ENCODE assay signal across 33 cellular contexts in genomic region chr21:31845151-31845550, GRCh38. TPM values are rescaled to one million over a fixed set of nuclear protein-coding genes. Genes with fewer than 3 reads are reported as not detected.
"Had no signal": no experiment of that assay in that cellular context is flagged by ENCODE, and none has a peak within 500 bp of the region (broad histone marks: within the 10 kb centered on the region; RNA-seq: fewer than 3 reads in every experiment).

No MANE protein-coding gene starts in this region.

- DNase-seq: activated CD4-positive, alpha-beta memory T cell treated with anti-CD3 and anti-CD28 coated beads for 36 hours; activated CD4-positive, alpha-beta T cell treated with anti-CD3 and anti-CD28 coated beads for 1 hour; activated CD4-positive, alpha-beta T cell treated with anti-CD3 and anti-CD28 coated beads for 4 hours; activated CD4-positive, alpha-beta T cell treated with anti-CD3 and anti-CD28 coated beads, Interleukin-2, amount 10 ng/mL, durations not matched to agents 7 days and 5 days; activated CD8-positive, alpha-beta memory T cell treated with anti-CD3 and anti-CD28 coated beads, Interleukin-2, amount 10 ng/mL, durations not matched to agents 7 days and 5 days; activated CD8-positive, alpha-beta memory T cell treated with anti-CD3 and anti-CD28 coated beads, Interleukin-2, amount 50 U/mL, for 4 hours; activated CD8-positive, alpha-beta T cell treated with anti-CD3 and anti-CD28 coated beads, Interleukin-2, amount 10 ng/mL, durations not matched to agents 7 days and 5 days; activated gamma-delta T cell; activated naive CD4-positive, alpha-beta T cell; activated naive CD4-positive, alpha-beta T cell treated with anti-CD3 and anti-CD28 coated beads, Interleukin-2, amount 10 ng/mL, durations not matched to agents 7 days and 5 days; activated naive CD8-positive, alpha-beta T cell treated with anti-CD3 and anti-CD28 coated beads, Interleukin-2, amount 10 ng/mL, durations not matched to agents 7 days and 5 days; activated T-cell treated with anti-CD3 and anti-CD28 coated beads, Interleukin-2, amount 50 U/mL, for 24 hours; activated T-cell treated with anti-CD3 and anti-CD28 coated beads, Interleukin-2, amount 50 U/mL, for 72 hours; anterior cingulate cortex; brain microvascular endothelial cell; dermis blood vessel endothelial cell; effector CD4-positive, alpha-beta T cell; effector memory CD8-positive, alpha-beta T cell; esophagus squamous epithelium; foreskin melanocyte; heart right ventricle; T-helper 2 cell had no signal

- ATAC-seq: activated CD8-positive, alpha-beta memory T cell treated with anti-CD3 and anti-CD28 coated beads, Interleukin-2, amount 10 ng/mL, durations not matched to agents 7 days and 5 days; activated CD8-positive, alpha-beta T cell treated with anti-CD3 and anti-CD28 coated beads, Interleukin-2, amount 10 ng/mL, durations not matched to agents 7 days and 5 days; activated naive CD4-positive, alpha-beta T cell treated with anti-CD3 and anti-CD28 coated beads, Interleukin-2, amount 50 U/mL, for 72 hours; activated T-cell treated with anti-CD3 and anti-CD28 coated beads, Interleukin-2, amount 50 U/mL, for 72 hours; effector memory CD8-positive, alpha-beta T cell; gastroesophageal sphincter; heart right ventricle had no signal

- H3K4me1 ChIP-seq: esophagus squamous epithelium, gastroesophageal sphincter had no signal

- H3K27me3 ChIP-seq: brain microvascular endothelial cell, gastroesophageal sphincter had no signal

- H3K4me3 ChIP-seq: coronary artery, esophagus squamous epithelium, gastroesophageal sphincter, heart right ventricle had no signal

- H3K27ac ChIP-seq: brain microvascular endothelial cell, coronary artery, epithelial cell of prostate, esophagus squamous epithelium, gastroesophageal sphincter, heart right ventricle had no signal

- H3K4me3 Mint-ChIP-seq: activated CD4-positive, alpha-beta memory T cell treated with anti-CD3 and anti-CD28 coated beads for 36 hours; activated CD4-positive, alpha-beta T cell treated with anti-CD3 and anti-CD28 coated beads, Interleukin-2, amount 10 ng/mL, durations not matched to agents 7 days and 5 days; activated CD8-positive, alpha-beta memory T cell treated with anti-CD3 and anti-CD28 coated beads, Interleukin-2, amount 10 ng/mL, durations not matched to agents 7 days and 5 days; activated CD8-positive, alpha-beta T cell treated with anti-CD3 and anti-CD28 coated beads, Interleukin-2, amount 10 ng/mL, durations not matched to agents 7 days and 5 days; activated naive CD4-positive, alpha-beta T cell treated with anti-CD3 and anti-CD28 coated beads, Interleukin-2, amount 10 ng/mL, durations not matched to agents 7 days and 5 days; activated naive CD8-positive, alpha-beta T cell treated with anti-CD3 and anti-CD28 coated beads, Interleukin-2, amount 10 ng/mL, durations not matched to agents 7 days and 5 days; activated T-cell treated with anti-CD3 and anti-CD28 coated beads, Interleukin-2, amount 50 U/mL, for 24 hours; activated T-cell treated with anti-CD3 and anti-CD28 coated beads, Interleukin-2, amount 50 U/mL, for 72 hours; central memory CD8-positive, alpha-beta T cell; effector memory CD8-positive, alpha-beta T cell had no signal

- H3K4me1 Mint-ChIP-seq: activated CD4-positive, alpha-beta T cell treated with anti-CD3 and anti-CD28 coated beads, Interleukin-2, amount 10 ng/mL, durations not matched to agents 7 days and 5 days; activated CD8-positive, alpha-beta memory T cell treated with anti-CD3 and anti-CD28 coated beads, Interleukin-2, amount 10 ng/mL, durations not matched to agents 7 days and 5 days; activated naive CD4-positive, alpha-beta T cell treated with anti-CD3 and anti-CD28 coated beads, Interleukin-2, amount 10 ng/mL, durations not matched to agents 7 days and 5 days; activated naive CD8-positive, alpha-beta T cell treated with anti-CD3 and anti-CD28 coated beads, Interleukin-2, amount 10 ng/mL, durations not matched to agents 7 days and 5 days; central memory CD8-positive, alpha-beta T cell had no signal

- H3K36me3 ChIP-seq: brain microvascular endothelial cell, esophagus squamous epithelium, gastroesophageal sphincter, heart right ventricle had no signal

- H3K36me3 Mint-ChIP-seq: activated CD4-positive, alpha-beta memory T cell treated with anti-CD3 and anti-CD28 coated beads for 36 hours; activated CD8-positive, alpha-beta memory T cell treated with anti-CD3 and anti-CD28 coated beads, Interleukin-2, amount 10 ng/mL, durations not matched to agents 7 days and 5 days; activated naive CD4-positive, alpha-beta T cell treated with anti-CD3 and anti-CD28 coated beads, Interleukin-2, amount 10 ng/mL, durations not matched to agents 7 days and 5 days; activated naive CD4-positive, alpha-beta T cell treated with anti-CD3 and anti-CD28 coated beads, Interleukin-2, amount 50 U/mL, for 72 hours; activated naive CD8-positive, alpha-beta T cell treated with anti-CD3 and anti-CD28 coated beads, Interleukin-2, amount 10 ng/mL, durations not matched to agents 7 days and 5 days had no signal

- H3K9me3 Mint-ChIP-seq: activated CD4-positive, alpha-beta memory T cell treated with anti-CD3 and anti-CD28 coated beads for 36 hours; activated CD4-positive, alpha-beta T cell treated with anti-CD3 and anti-CD28 coated beads, Interleukin-2, amount 10 ng/mL, durations not matched to agents 7 days and 5 days; activated naive CD4-positive, alpha-beta T cell treated with anti-CD3 and anti-CD28 coated beads, Interleukin-2, amount 10 ng/mL, durations not matched to agents 7 days and 5 days; activated naive CD4-positive, alpha-beta T cell treated with anti-CD3 and anti-CD28 coated beads, Interleukin-2, amount 50 U/mL, for 72 hours; activated naive CD8-positive, alpha-beta T cell treated with anti-CD3 and anti-CD28 coated beads, Interleukin-2, amount 10 ng/mL, durations not matched to agents 7 days and 5 days; activated T-cell treated with anti-CD3 and anti-CD28 coated beads, Interleukin-2, amount 50 U/mL, for 24 hours; activated T-cell treated with anti-CD3 and anti-CD28 coated beads, Interleukin-2, amount 50 U/mL, for 72 hours; central memory CD8-positive, alpha-beta T cell; effector memory CD8-positive, alpha-beta T cell had no signal

- H3K9me3 ChIP-seq: esophagus squamous epithelium, gastroesophageal sphincter, heart right ventricle had no signal

- H3K27ac Mint-ChIP-seq: activated CD4-positive, alpha-beta memory T cell treated with anti-CD3 and anti-CD28 coated beads for 36 hours; activated CD4-positive, alpha-beta T cell treated with anti-CD3 and anti-CD28 coated beads, Interleukin-2, amount 10 ng/mL, durations not matched to agents 7 days and 5 days; activated CD8-positive, alpha-beta memory T cell treated with anti-CD3 and anti-CD28 coated beads, Interleukin-2, amount 10 ng/mL, durations not matched to agents 7 days and 5 days; activated CD8-positive, alpha-beta T cell treated with anti-CD3 and anti-CD28 coated beads, Interleukin-2, amount 10 ng/mL, durations not matched to agents 7 days and 5 days; activated naive CD4-positive, alpha-beta T cell treated with anti-CD3 and anti-CD28 coated beads, Interleukin-2, amount 10 ng/mL, durations not matched to agents 7 days and 5 days; activated naive CD4-positive, alpha-beta T cell treated with anti-CD3 and anti-CD28 coated beads, Interleukin-2, amount 50 U/mL, for 72 hours; activated naive CD8-positive, alpha-beta T cell treated with anti-CD3 and anti-CD28 coated beads, Interleukin-2, amount 10 ng/mL, durations not matched to agents 7 days and 5 days; activated T-cell treated with anti-CD3 and anti-CD28 coated beads, Interleukin-2, amount 50 U/mL, for 24 hours; activated T-cell treated with anti-CD3 and anti-CD28 coated beads, Interleukin-2, amount 50 U/mL, for 72 hours; effector memory CD8-positive, alpha-beta T cell had no signal

- FAIRE-seq: astrocyte, bronchial epithelial cell, endometrium, endothelial cell of umbilical vein had no signal

RNA-seq across cellular contexts. Expression of gene HUNK, which starts 27.7 kb away (rescaled TPM):
- total RNA-seq: endothelial cell of umbilical vein; glomerular endothelial cell; T-helper 1 cell treated with Interleukin-12 subunit alpha and Interleukin-12 subunit beta and Interleukin-4 antibody, amounts not matched to agents 30 ng/mL and 1 ng/mL, for 36 hours had no signal
- polyA plus RNA-seq: endothelial cell of umbilical vein had no signal
